Comparison of ENCODE assay signal across 9 cellular contexts in the genomic region with DNA sequence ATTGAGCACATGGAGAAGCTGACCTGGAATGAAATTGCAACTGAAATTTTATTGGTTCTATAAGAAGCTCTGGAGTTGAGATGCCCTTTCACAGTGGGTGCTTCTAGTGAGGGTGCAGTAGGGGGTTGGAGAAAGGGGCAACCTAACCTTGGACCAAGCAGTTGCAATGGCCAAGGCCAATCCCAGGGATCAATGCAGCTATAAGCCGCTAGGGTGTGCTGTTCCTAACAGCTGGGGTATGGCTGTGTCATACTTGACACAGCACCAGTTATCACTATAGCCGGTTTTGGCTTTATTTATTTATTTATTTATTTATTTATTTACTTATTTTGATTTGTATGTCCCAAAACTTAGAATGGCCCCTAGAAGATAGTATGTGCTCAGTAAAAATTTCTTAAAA.
DNase-seq lines count a peak whose midpoint lies in the region; ATAC-seq, FAIRE-seq and TF ChIP-seq lines count a peak whose summit lies in the region.
"Had no signal": no experiment of that assay in that cellular context is flagged by ENCODE, and none has a peak within 500 bp of the region (broad histone marks: within the 10 kb centered on the region; RNA-seq: fewer than 3 reads in every experiment).

No MANE protein-coding gene starts in this region.

- H3K4me3 Mint-ChIP-seq in Calu3 (ENCODE audit: low read depth, unreplicated experiment): no peak overlapping the region

- intact Hi-C loops in Calu3 (cut with micrococcal nuclease; ENCODE audit: unreplicated experiment): no loop called here

- CTCF ChIA-PET in Calu3 (lab: Charles Lee): interaction anchor here (0.5 kb wide), 1 partner anchor 36 kb away, joined by 5 read pairs; no protein-coding TSS in a partner anchor

- H3K4me1 ChIP-seq in foreskin keratinocyte: no peaks in the 10 kb centered on the region

- H3K27me3 ChIP-seq in foreskin keratinocyte: no peaks in the 10 kb centered on the region

- TF ChIP-seq CTCF in LNCAP (IDR thresholded peaks at IDR 0.05): peak; percentile 24; the same call in 1 of the 2 replicates
- peak; percentile 54 for TF ChIP-seq CTCF in foreskin keratinocyte (conservative IDR thresholded peaks at IDR 0.05)
- TF ChIP-seq CTCF in Calu3 (IDR thresholded peaks at IDR 0.05; ENCODE audit: unreplicated experiment): no peak

- no TSS peak for BruUV-seq in Calu3 (replicated peaks; lab: Mats Ljungman, UMichigan)

- no peaks in the 10 kb centered on the region for H3K4me1 Mint-ChIP-seq in Calu3 (ENCODE audit: low read depth, unreplicated experiment)

- H3K36me3 Mint-ChIP-seq in Calu3 (ENCODE audit: insufficient read depth, unreplicated experiment): no peaks in the 10 kb centered on the region

- H3K27me3 Mint-ChIP-seq in Calu3 (ENCODE audit: unreplicated experiment): no peaks in the 10 kb centered on the region

- FAIRE-seq in HTR-8/SVneo (lab: Jason Lieb, UNC): no peak

- H3K27ac ChIP-seq in foreskin keratinocyte: no peak overlapping the region
- H3K27ac ChIP-seq: epithelial cell of prostate had no signal

- ATAC-seq in GM21529 (IDR thresholded peaks at IDR 0.05; ENCODE audit: unreplicated experiment): peak; percentile 71
- ATAC-seq in foreskin keratinocyte: peak; percentile 86

- DNase-seq in ELR (ENCODE audit: low read depth): peak; percentile 19
- DNase-seq in foreskin keratinocyte: no peak
- DNase-seq in SKM-1 treated with dmso at 0.1 percent for 144 hours (lab: John Stamatoyannopoulos, UW; ENCODE audit: unreplicated experiment): no peak
- DNase-seq in Calu3: no peak
- no peak for DNase-seq in HTR-8/SVneo (ENCODE audit: insufficient read length, low spot score)
- DNase-seq in cortex of kidney (lab: John Stamatoyannopoulos, UW): no peak

- H3K9me3 Mint-ChIP-seq in Calu3 (ENCODE audit: low read depth, unreplicated experiment): peaks cover 7% of the 10 kb centered on the region

- no peak overlapping the region for H3K27ac Mint-ChIP-seq in Calu3 (ENCODE audit: unreplicated experiment)
